8 cellular contexts compared by ENCODE assay signal in the genomic region with DNA sequence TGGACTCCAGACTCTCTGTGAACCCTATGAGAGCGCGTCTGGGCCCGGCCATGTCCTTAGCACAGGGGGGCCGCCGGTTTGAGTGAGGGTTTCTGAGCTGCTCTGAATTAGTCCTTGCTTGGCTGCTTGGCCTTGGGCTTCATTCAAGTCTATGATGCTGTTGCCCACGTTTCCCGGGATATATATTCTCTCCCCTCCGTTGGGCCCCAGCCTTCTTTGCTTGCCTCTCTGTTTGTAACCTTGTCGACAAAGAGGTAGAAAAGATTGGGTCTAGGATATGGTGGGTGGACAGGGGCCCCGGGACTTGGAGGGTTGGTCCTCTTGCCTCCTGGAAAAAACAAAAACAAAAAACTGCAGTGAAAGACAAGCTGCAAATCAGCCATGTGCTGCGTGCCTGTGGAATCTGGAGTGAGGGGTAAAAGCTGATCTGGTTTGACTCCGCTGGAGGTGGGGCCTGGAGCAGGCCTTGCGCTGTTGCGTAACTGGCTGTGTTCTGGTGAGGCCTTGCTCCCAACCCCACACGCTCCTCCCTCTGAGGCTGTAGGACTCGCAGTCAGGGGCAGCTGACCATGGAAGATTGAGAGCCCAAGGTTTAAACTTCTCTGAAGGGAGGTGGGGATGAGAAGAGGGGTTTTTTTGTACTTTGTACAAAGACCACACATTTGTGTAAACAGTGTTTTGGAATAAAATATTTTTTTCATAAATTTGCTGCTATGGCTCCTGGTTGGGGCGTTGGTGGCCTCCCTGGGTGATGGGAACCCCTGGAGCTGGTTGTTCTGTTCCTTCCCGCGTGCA. TPM values are rescaled to one million over a fixed set of nuclear protein-coding genes. Genes with fewer than 3 reads are reported as not detected.
A peak's percentile ranks its signal among the peaks of the same experiment; 100 is the strongest.
DNase-seq lines count a peak whose midpoint lies in the region; ATAC-seq and TF ChIP-seq lines count a peak whose summit lies in the region.

No MANE protein-coding gene starts in this region.

- H3K27me3 Mint-ChIP-seq in activated B cell treated with CpG ODN at 0.5 μM for 24 hours: no peaks in the 10 kb centered on the region

- peak overlapping the region; percentile 53 for H3K27ac Mint-ChIP-seq in activated B cell treated with CpG ODN at 0.5 μM for 24 hours

- ATAC-seq in activated B cell treated with CpG ODN at 0.5 μM for 24 hours (ENCODE audit: low read depth) (no peak), omental fat pad (ENCODE audit: low FRiP score) (peak; percentile 84), HG02798 (IDR thresholded peaks at IDR 0.05; ENCODE audit: poor library complexity, unreplicated experiment) (no peak), GM21528 (IDR thresholded peaks at IDR 0.05; ENCODE audit: low FRiP score, unreplicated experiment) (no peak)

- no peaks in the 10 kb centered on the region for H3K9me3 Mint-ChIP-seq in activated B cell treated with CpG ODN at 0.5 μM for 24 hours

- TF ChIP-seq CTCF in AG10803 (conservative IDR thresholded peaks at IDR 0.05; ENCODE audit: low read length): no peak
- TF ChIP-seq CTCF in activated B cell treated with CpG ODN at 0.5 μM for 24 hours (IDR thresholded peaks at IDR 0.05): no peak
- no peak for TF ChIP-seq CTCF in omental fat pad (IDR thresholded peaks at IDR 0.05)

- peak overlapping the region; percentile 46 for H3K4me3 Mint-ChIP-seq in activated B cell treated with CpG ODN at 0.5 μM for 24 hours

- H3K4me1 Mint-ChIP-seq in activated B cell treated with CpG ODN at 0.5 μM for 24 hours: peaks cover 49% of the 10 kb centered on the region

- POLR2A ChIA-PET in activated B cell treated with CpG ODN at 0.5 μM for 24 hours (lab: Charles Lee): interaction anchor here (0.6 to 3.2 kb wide), 13 partner anchors 8 to 298 kb away, joined by 3 to 23 read pairs (median 3); a partner anchor contains a TSS

- H3K36me3 Mint-ChIP-seq in activated B cell treated with CpG ODN at 0.5 μM for 24 hours (ENCODE audit: low read depth): peaks cover 71% of the 10 kb centered on the region

- no peak overlapping the region for H3K4me3 ChIP-seq in AG10803 (ENCODE audit: low read length)

- CTCF ChIA-PET in activated B cell treated with CpG ODN at 0.5 μM for 24 hours (lab: Charles Lee): interaction anchor here (0.5 to 7.2 kb wide), 17 partner anchors 7 to 267 kb away, joined by 3 to 77 read pairs (median 4); a partner anchor contains a TSS

- intact Hi-C loops in activated B cell treated with CpG ODN at 0.5 μM for 24 hours (cut with micrococcal nuclease): loop anchor here (1.0 to 2.0 kb wide), 3 partner anchors 11 to 205 kb away; no protein-coding TSS in a partner anchor

- DNase-seq in AG10803 (ENCODE audit: low read depth) (peak; percentile 93), HUDEP-2 (lab: John Stamatoyannopoulos, UW; ENCODE audit: unreplicated experiment in 76 of 76) (peak in 74 of 76 experiments; percentile 27 to 94 (median 82)), activated B cell treated with CpG ODN at 0.5 μM for 24 hours (no peak), glomerular visceral epithelial cell (ENCODE audit: extremely low spot score) (peak; percentile 52), omental fat pad (ENCODE audit: low spot score) (peak; percentile 73), NCI-H187 treated with DMSO at 0.1 percent for 48 hours (lab: John Stamatoyannopoulos, UW) (no peak)

RNA-seq across cellular contexts. Expression of a gene that starts 23.1 kb away (rescaled TPM):
- total RNA-seq in activated B cell treated with CpG ODN at 0.5 μM for 24 hours (136 and 140 TPM in 2 replicates), omental fat pad (100 to 1,000 TPM; 151 to 200 (median 171) TPM)

RNA-seq across cellular contexts. Expression of a gene that starts 35.2 kb away (rescaled TPM):
- total RNA-seq in activated B cell treated with CpG ODN at 0.5 μM for 24 hours (80.3 and 82.6 TPM in 2 replicates), omental fat pad (100 to 1,000 TPM in 2 of 4 donors, 10 to 100 TPM in 2; 66.6 to 130 (median 111) TPM)

Comparison
In these comparisons a context has a peak if more than half of its experiments do, and no peak if none do; other contexts are left out.
1. DNase-seq: peak in AG10803 (single experiment), HUDEP-2 (74 of 76), glomerular visceral epithelial cell (single experiment) and omental fat pad (single experiment); none in activated B cell treated with CpG ODN at 0.5 μM for 24 hours (single experiment) and NCI-H187 treated with DMSO at 0.1 percent for 48 hours (single experiment).